8 cellular contexts compared by ENCODE assay signal in genomic region chr10:26556756-26557640, GRCh38.
DNase-seq lines count a peak whose midpoint lies in the region; ATAC-seq and TF ChIP-seq lines count a peak whose summit lies in the region.

No MANE protein-coding gene starts in this region.

- 26% methylated on average over 9 of the region's 9 CpGs for WGBS in prostate gland

- no peak overlapping the region for H3K4me3 Mint-ChIP-seq in glutamatergic neuron (ENCODE audit: unreplicated experiment)
- no peak overlapping the region for H3K4me3 Mint-ChIP-seq in activated T-helper 1 cell treated with anti-CD3 and anti-CD28 coated beads, Interleukin-12 subunit alpha, Interleukin-12 subunit beta, Interleukin-2, Interleukin-4 antibody, amounts not matched to agents 30 ng/mL and 10 ng/mL and 1 ng/mL, durations not matched to agents 14 hours and 24 hours and 36 hours

- no peak overlapping the region for H3K4me3 ChIP-seq in HAP-1
- no peak overlapping the region for H3K4me3 ChIP-seq in prostate gland

- H3K27me3 ChIP-seq in HAP-1 (ENCODE audit: low read depth) (no peaks in the 10 kb centered on the region), prostate gland (replicated peaks; ENCODE audit: insufficient read depth) (no peaks in the 10 kb centered on the region)

- no peaks in the 10 kb centered on the region for H3K4me1 Mint-ChIP-seq in glutamatergic neuron (ENCODE audit: low read depth, unreplicated experiment)
- H3K4me1 Mint-ChIP-seq in activated T-helper 1 cell treated with anti-CD3 and anti-CD28 coated beads, Interleukin-12 subunit alpha, Interleukin-12 subunit beta, Interleukin-2, Interleukin-4 antibody, amounts not matched to agents 30 ng/mL and 10 ng/mL and 1 ng/mL, durations not matched to agents 14 hours and 24 hours and 36 hours (ENCODE audit: low read depth): peaks cover 8% of the 10 kb centered on the region

- peak; percentile 64 for TF ChIP-seq CTCF in glutamatergic neuron (IDR thresholded peaks at IDR 0.05; ENCODE audit: partially characterized antibody, unreplicated experiment)
- peak; percentile 18 to 60 (median 43) for TF ChIP-seq CTCF in prostate gland (IDR thresholded peaks at IDR 0.05)

- intact Hi-C loops in prostate gland (cut with DNase I): loop anchor here (10.0 kb wide), 1 partner anchor 682 kb away; no protein-coding TSS in a partner anchor
- intact Hi-C loops in activated T-helper 1 cell treated with anti-CD3 and anti-CD28 coated beads, Interleukin-12 subunit alpha, Interleukin-12 subunit beta, Interleukin-2, Interleukin-4 antibody, amounts not matched to agents 30 ng/mL and 10 ng/mL and 1 ng/mL, durations not matched to agents 14 hours and 24 hours and 36 hours (cut with micrococcal nuclease): loop anchor here (1.0 to 5.0 kb wide), 3 partner anchors 110 to 682 kb away; no protein-coding TSS in a partner anchor

- H3K27ac ChIP-seq in prostate gland: no peak overlapping the region

- H3K9me3 Mint-ChIP-seq in glutamatergic neuron (ENCODE audit: unreplicated experiment): no peaks in the 10 kb centered on the region
- no peaks in the 10 kb centered on the region for H3K9me3 Mint-ChIP-seq in activated T-helper 1 cell treated with anti-CD3 and anti-CD28 coated beads, Interleukin-12 subunit alpha, Interleukin-12 subunit beta, Interleukin-2, Interleukin-4 antibody, amounts not matched to agents 30 ng/mL and 10 ng/mL and 1 ng/mL, durations not matched to agents 14 hours and 24 hours and 36 hours

- in situ Hi-C loops in HAP-1 (cut with MboI; ENCODE audit: low sequenced_read_pairs): loop anchor here (10.0 to 25.0 kb wide), 2 partner anchors 222 to 820 kb away; no protein-coding TSS in a partner anchor

- H3K27ac Mint-ChIP-seq in glutamatergic neuron (ENCODE audit: unreplicated experiment): no peak overlapping the region
- no peak overlapping the region for H3K27ac Mint-ChIP-seq in activated T-helper 1 cell treated with anti-CD3 and anti-CD28 coated beads, Interleukin-12 subunit alpha, Interleukin-12 subunit beta, Interleukin-2, Interleukin-4 antibody, amounts not matched to agents 30 ng/mL and 10 ng/mL and 1 ng/mL, durations not matched to agents 14 hours and 24 hours and 36 hours

- no peak for TF ChIP-seq POLR2A in prostate gland (IDR thresholded peaks at IDR 0.05)

- H3K27me3 Mint-ChIP-seq in glutamatergic neuron (ENCODE audit: unreplicated experiment): no peaks in the 10 kb centered on the region
- H3K27me3 Mint-ChIP-seq in activated T-helper 1 cell treated with anti-CD3 and anti-CD28 coated beads, Interleukin-12 subunit alpha, Interleukin-12 subunit beta, Interleukin-2, Interleukin-4 antibody, amounts not matched to agents 30 ng/mL and 10 ng/mL and 1 ng/mL, durations not matched to agents 14 hours and 24 hours and 36 hours (ENCODE audit: insufficient read depth): no peaks in the 10 kb centered on the region

- DNase-seq in DMS114 treated with DMSO at 0.1 percent for 48 hours (lab: John Stamatoyannopoulos, UW; ENCODE audit: unreplicated experiment): peak; percentile 68
- peak; percentile 28 to 47 for DNase-seq in HAP-1 (ENCODE audit: low spot score in 2 of 2)
- DNase-seq in NCI-H748 (lab: John Stamatoyannopoulos, UW; ENCODE audit: unreplicated experiment): peak; percentile 65
- DNase-seq in activated gamma-delta T cell treated with anti-CD3 and anti-CD28 coated beads, Interleukin-2, amount 50 U/mL, for 16 hours (ENCODE audit: low read depth): peak; percentile 9
- no peak for DNase-seq in glutamatergic neuron
- DNase-seq in prostate gland (ENCODE audit: low spot score): no peak
- no peak for DNase-seq in activated T-helper 1 cell treated with anti-CD3 and anti-CD28 coated beads, Interleukin-12 subunit alpha, Interleukin-12 subunit beta, Interleukin-2, Interleukin-4 antibody, amounts not matched to agents 30 ng/mL and 10 ng/mL and 1 ng/mL, durations not matched to agents 14 hours and 24 hours and 36 hours (ENCODE audit: low spot score)

- H3K4me1 ChIP-seq in HAP-1: peaks cover 6% of the 10 kb centered on the region
- H3K4me1 ChIP-seq in prostate gland (replicated peaks): no peaks in the 10 kb centered on the region

- H3K36me3 ChIP-seq in HAP-1 (replicated peaks): no peaks in the 10 kb centered on the region
- no peaks in the 10 kb centered on the region for H3K36me3 ChIP-seq in prostate gland

- H3K36me3 Mint-ChIP-seq in glutamatergic neuron (ENCODE audit: unreplicated experiment): peaks cover 4% of the 10 kb centered on the region
- peaks cover 37% of the 10 kb centered on the region for H3K36me3 Mint-ChIP-seq in activated T-helper 1 cell treated with anti-CD3 and anti-CD28 coated beads, Interleukin-12 subunit alpha, Interleukin-12 subunit beta, Interleukin-2, Interleukin-4 antibody, amounts not matched to agents 30 ng/mL and 10 ng/mL and 1 ng/mL, durations not matched to agents 14 hours and 24 hours and 36 hours (ENCODE audit: low read depth)

- H3K9me3 ChIP-seq in HAP-1: no peaks in the 10 kb centered on the region
- H3K9me3 ChIP-seq in prostate gland: no peaks in the 10 kb centered on the region

- ATAC-seq in HG02623 (IDR thresholded peaks at IDR 0.05; ENCODE audit: unreplicated experiment): no peak

Comparison
In these comparisons a context has a peak if more than half of its experiments do, and no peak if none do; other contexts are left out.
1. DNase-seq: peak in DMS114 treated with DMSO at 0.1 percent for 48 hours (single experiment), HAP-1 (2 of 2), NCI-H748 (single experiment) and activated gamma-delta T cell treated with anti-CD3 and anti-CD28 coated beads, Interleukin-2, amount 50 U/mL, for 16 hours (single experiment); none in glutamatergic neuron (single experiment), prostate gland (single experiment) and activated T-helper 1 cell treated with anti-CD3 and anti-CD28 coated beads, Interleukin-12 subunit alpha, Interleukin-12 subunit beta, Interleukin-2, Interleukin-4 antibody, amounts not matched to agents 30 ng/mL and 10 ng/mL and 1 ng/mL, durations not matched to agents 14 hours and 24 hours and 36 hours (single experiment).